Comparison of ENCODE assay signal across 22 cellular contexts in genomic region chr2:48760848-48761247, GRCh38. TPM values are rescaled to one million over a fixed set of nuclear protein-coding genes. Genes with fewer than 3 reads are reported as not detected.
DNase-seq lines count a peak whose midpoint lies in the region; ATAC-seq and TF ChIP-seq lines count a peak whose summit lies in the region.
"Had no signal": no experiment of that assay in that cellular context is flagged by ENCODE, and none has a peak within 500 bp of the region (broad histone marks: within the 10 kb centered on the region; RNA-seq: fewer than 3 reads in every experiment).

No MANE protein-coding gene starts in this region.

- H3K9me3 Mint-ChIP-seq in WTC11 (peaks cover 23% of the 10 kb centered on the region), neural progenitor cell (peaks cover 14% of the 10 kb centered on the region)

- H3K27me3 ChIP-seq in neural progenitor cell, result peaks cover 20% of the 10 kb centered on the region
- H3K27me3 ChIP-seq in esophagus muscularis mucosa, result no peaks in the 10 kb centered on the region
- H3K27me3 ChIP-seq in ascending aorta, result no peaks in the 10 kb centered on the region
- H3K27me3 ChIP-seq: BLaER1 treated with 17β-estradiol and CSF1 and Interleukin-3, amounts not matched to agents 10 nM and 100 nM had no signal

- no peak overlapping the region for H3K27ac Mint-ChIP-seq in WTC11
- H3K27ac Mint-ChIP-seq in neural progenitor cell, result no peak overlapping the region
- H3K27ac Mint-ChIP-seq: B cell; CD4-positive, alpha-beta T cell; CD8-positive, alpha-beta T cell had no signal

- H3K4me3 ChIP-seq in neural progenitor cell (no peak overlapping the region), esophagus muscularis mucosa (no peak overlapping the region), ascending aorta (no peak overlapping the region)
- H3K4me3 ChIP-seq: A549; BLaER1 treated with 17β-estradiol and CSF1 and Interleukin-3, amounts not matched to agents 10 nM and 100 nM; GM12878 had no signal

- H3K27me3 Mint-ChIP-seq in WTC11 (ENCODE audit: low read depth) (peaks cover 12% of the 10 kb centered on the region), neural progenitor cell (ENCODE audit: insufficient read depth, low read depth) (peaks cover 4% of the 10 kb centered on the region)

- H3K4me2 ChIP-seq in neural progenitor cell, result no peak overlapping the region
- H3K4me2 ChIP-seq: A549; BLaER1 treated with 17β-estradiol and CSF1 and Interleukin-3, amounts not matched to agents 10 nM and 100 nM had no signal

- CTCF ChIA-PET in WTC11 (lab: Charles Lee), result no interaction called here

- peaks cover 7% of the 10 kb centered on the region for H3K9me3 ChIP-seq in neural progenitor cell (ENCODE audit: low read depth)
- H3K9me3 ChIP-seq in esophagus muscularis mucosa, result peaks cover 0 to 11% (median 2%) of the 10 kb centered on the region in 4 donors
- H3K9me3 ChIP-seq in ascending aorta, result peaks cover 0 to 4% of the 10 kb centered on the region in 2 donors
- H3K9me3 ChIP-seq: A549 had no signal

- H3F3A ChIP-seq in neural progenitor cell (ENCODE audit: low read depth), result peaks cover 7% of the 10 kb centered on the region

- POLR2A ChIA-PET in WTC11 (lab: Charles Lee), result interaction anchor here (0.6 kb wide), 1 partner anchor 147 kb away, joined by 4 read pairs; no protein-coding TSS in a partner anchor

- H3K27ac ChIP-seq in neural progenitor cell (no peak overlapping the region), esophagus muscularis mucosa (replicated peaks in 1 of 4) (no peak overlapping the region), ascending aorta (no peak overlapping the region)
- H3K27ac ChIP-seq: 22Rv1; A549; BLaER1 treated with 17β-estradiol and CSF1 and Interleukin-3, amounts not matched to agents 10 nM and 100 nM; C4-2B had no signal

- ATAC-seq in WTC11, result no peak
- ATAC-seq: A549; CD8-positive, alpha-beta T cell; GM12878 had no signal

- no peak overlapping the region for H3K4me3 Mint-ChIP-seq in WTC11
- no peak overlapping the region for H3K4me3 Mint-ChIP-seq in neural progenitor cell
- H3K4me3 Mint-ChIP-seq: B cell; CD4-positive, alpha-beta T cell; CD8-positive, alpha-beta T cell had no signal

- H3K36me3 ChIP-seq in neural progenitor cell (no peaks in the 10 kb centered on the region), esophagus muscularis mucosa (no peaks in the 10 kb centered on the region), ascending aorta (no peaks in the 10 kb centered on the region)
- H3K36me3 ChIP-seq: BLaER1 treated with 17β-estradiol and CSF1 and Interleukin-3, amounts not matched to agents 10 nM and 100 nM had no signal

- H4K20me1 ChIP-seq in neural progenitor cell (ENCODE audit: low read depth), result no peaks in the 10 kb centered on the region
- H4K20me1 ChIP-seq: BLaER1 treated with 17β-estradiol and CSF1 and Interleukin-3, amounts not matched to agents 10 nM and 100 nM had no signal

- TF ChIP-seq EP300 in esophagus muscularis mucosa (IDR thresholded peaks at IDR 0.05), result no peak

- H3K36me3 Mint-ChIP-seq in WTC11, result peaks cover 17% of the 10 kb centered on the region
- H3K36me3 Mint-ChIP-seq in neural progenitor cell, result no peaks in the 10 kb centered on the region
- H3K36me3 Mint-ChIP-seq: CD8-positive, alpha-beta T cell had no signal

- peaks cover 5% of the 10 kb centered on the region for H3K4me1 Mint-ChIP-seq in WTC11
- H3K4me1 Mint-ChIP-seq in neural progenitor cell, result peaks cover 4% of the 10 kb centered on the region
- H3K4me1 Mint-ChIP-seq: B cell had no signal

- no peak overlapping the region for H3K9ac ChIP-seq in neural progenitor cell
- H3K9ac ChIP-seq: BLaER1 treated with 17β-estradiol and CSF1 and Interleukin-3, amounts not matched to agents 10 nM and 100 nM had no signal

- H3K79me2 ChIP-seq in neural progenitor cell (ENCODE audit: low read depth), result no peaks in the 10 kb centered on the region

- H3K4me1 ChIP-seq in neural progenitor cell (peaks cover 4% of the 10 kb centered on the region), esophagus muscularis mucosa (peaks cover 0 to under 1% (median 0%) of the 10 kb centered on the region in 4 donors), ascending aorta (no peaks in the 10 kb centered on the region)
- H3K4me1 ChIP-seq: A549, Caco-2 had no signal

- no peak for TF ChIP-seq POLR2A in esophagus muscularis mucosa (IDR thresholded peaks at IDR 0.05; ENCODE audit: low read depth)

- H2AFZ ChIP-seq in neural progenitor cell (replicated peaks), result no peak overlapping the region

- 94% methylated on average over 2 of the region's 2 CpGs for WGBS in esophagus muscularis mucosa

- DNase-seq in ELF-1 (ENCODE audit: low read depth, low spot score) (peak; percentile 53), WTC11 (ENCODE audit: low spot score) (peak; percentile 27), neural progenitor cell (ENCODE audit: low spot score) (peak; percentile 19), retina (peak; percentile 29), esophagus muscularis mucosa (ENCODE audit: extremely low spot score) (no peak), ascending aorta (ENCODE audit: low spot score in 2 of 2) (no peak), UCSD-AML1 (lab: John Stamatoyannopoulos, UW; ENCODE audit: unreplicated experiment) (no peak)
- DNase-seq: AML-193; Caco-2; Calu3; CD4-positive, alpha-beta T cell; CD8-positive, alpha-beta T cell; DMS79 treated with DMSO at 0.1 percent for 48 hours; GDM1 had no signal

- intact Hi-C loops in esophagus muscularis mucosa (cut with DNase I), result no loop called here
- intact Hi-C loops in ascending aorta (cut with DNase I), result no loop called here

- TF ChIP-seq CTCF in WTC11 (IDR thresholded peaks at IDR 0.05), result no peak
- TF ChIP-seq CTCF in neural progenitor cell (IDR thresholded peaks at IDR 0.05), result no peak
- TF ChIP-seq CTCF in esophagus muscularis mucosa (IDR thresholded peaks at IDR 0.05), result no peak
- TF ChIP-seq CTCF in ascending aorta (IDR thresholded peaks at IDR 0.05), result no peak

TF ChIP-seq in WTC11, 78 proteins besides CTCF, POLR2A, EP300 and RAD21:
- TF ChIP-seq ATF2 (CRISPR knock-in tag; IDR thresholded peaks at IDR 0.05; ENCODE audit: borderline replicate concordance, low read depth), result no peak
- no peak for TF ChIP-seq ELF4 (CRISPR knock-in tag; IDR thresholded peaks at IDR 0.05; ENCODE audit: low read depth)
- no peak for TF ChIP-seq ESRRA (CRISPR knock-in tag; IDR thresholded peaks at IDR 0.05; ENCODE audit: borderline replicate concordance)
- no peak for TF ChIP-seq STAT6 (CRISPR knock-in tag; conservative IDR thresholded peaks at IDR 0.05; ENCODE audit: low read depth)

RNA-seq across cellular contexts. Expression of gene LHCGR, which starts 5.3 kb away (rescaled TPM):
- total RNA-seq in WTC11 (2021) (0.21 to 0.34 TPM (median 0.31 TPM) in 3 replicates), neural progenitor cell (ENCODE audit: low replicate concordance) (not detected in 2 replicates), esophagus muscularis mucosa (1 to 10 TPM in 3 of 4 donors, under 1 TPM in 1; 0.65 to 4.6 (median 2.8) TPM), ascending aorta (not detected)
- total RNA-seq: A172; B cell; Caco-2; Calu3; CD4-positive, alpha-beta T cell; CD8-positive, alpha-beta T cell; G401 had no signal

Comparison
In these comparisons a context has a peak if more than half of its experiments do, and no peak if none do; other contexts are left out.
1. DNase-seq: peak in ELF-1 (single experiment), WTC11 (single experiment), neural progenitor cell (single experiment) and retina (single experiment); none in esophagus muscularis mucosa (single experiment), ascending aorta (0 of 2) and UCSD-AML1 (single experiment).